ENCODE assay signal across 1 cellular context in the genomic region with DNA sequence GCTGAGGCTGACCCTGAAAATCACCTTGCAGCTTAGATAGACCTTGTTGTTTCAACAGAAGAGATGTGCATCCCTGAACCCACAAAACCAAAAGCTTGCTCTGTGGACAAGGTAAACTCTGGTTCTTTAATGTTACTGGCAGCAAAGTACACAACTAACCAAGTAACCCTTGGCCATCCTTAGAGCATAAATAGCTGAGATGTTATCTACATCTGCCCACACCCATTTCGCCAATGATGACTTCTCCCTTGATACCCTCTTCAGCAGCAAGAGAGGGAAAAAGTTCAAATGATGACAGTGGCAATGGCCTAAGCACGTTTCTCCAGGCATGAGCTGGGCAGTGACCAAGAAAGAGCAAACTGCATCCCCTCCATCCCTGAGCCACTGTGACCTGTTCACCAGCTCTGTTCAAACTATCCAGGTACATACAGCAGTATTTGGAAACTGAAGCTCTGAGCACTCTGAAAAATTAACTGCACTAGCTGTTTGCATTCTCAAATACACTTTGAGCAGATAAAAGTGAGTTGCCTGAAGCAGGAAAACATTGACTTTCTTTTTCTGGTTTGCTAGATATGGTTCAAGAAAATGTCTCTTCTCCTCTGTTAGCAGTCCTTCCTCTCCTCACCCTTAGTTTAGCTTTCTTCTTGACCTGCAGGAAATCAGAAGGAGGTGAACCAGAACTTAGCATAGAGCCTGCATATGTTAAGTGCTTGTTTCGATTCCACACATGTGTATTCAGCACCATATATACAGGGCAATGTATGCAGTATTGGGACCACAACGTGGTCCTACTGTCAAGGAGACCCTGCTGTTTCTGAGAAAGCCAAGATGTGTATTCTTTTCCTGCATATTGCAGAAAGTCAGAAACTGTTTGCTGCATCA.
TF ChIP-seq lines count a peak whose summit lies in the region.

No MANE protein-coding gene starts in this region.

TF ChIP-seq in GM23338, 12 proteins besides CTCF, POLR2A, EP300 and RAD21:
- TF ChIP-seq, protein P1, sequence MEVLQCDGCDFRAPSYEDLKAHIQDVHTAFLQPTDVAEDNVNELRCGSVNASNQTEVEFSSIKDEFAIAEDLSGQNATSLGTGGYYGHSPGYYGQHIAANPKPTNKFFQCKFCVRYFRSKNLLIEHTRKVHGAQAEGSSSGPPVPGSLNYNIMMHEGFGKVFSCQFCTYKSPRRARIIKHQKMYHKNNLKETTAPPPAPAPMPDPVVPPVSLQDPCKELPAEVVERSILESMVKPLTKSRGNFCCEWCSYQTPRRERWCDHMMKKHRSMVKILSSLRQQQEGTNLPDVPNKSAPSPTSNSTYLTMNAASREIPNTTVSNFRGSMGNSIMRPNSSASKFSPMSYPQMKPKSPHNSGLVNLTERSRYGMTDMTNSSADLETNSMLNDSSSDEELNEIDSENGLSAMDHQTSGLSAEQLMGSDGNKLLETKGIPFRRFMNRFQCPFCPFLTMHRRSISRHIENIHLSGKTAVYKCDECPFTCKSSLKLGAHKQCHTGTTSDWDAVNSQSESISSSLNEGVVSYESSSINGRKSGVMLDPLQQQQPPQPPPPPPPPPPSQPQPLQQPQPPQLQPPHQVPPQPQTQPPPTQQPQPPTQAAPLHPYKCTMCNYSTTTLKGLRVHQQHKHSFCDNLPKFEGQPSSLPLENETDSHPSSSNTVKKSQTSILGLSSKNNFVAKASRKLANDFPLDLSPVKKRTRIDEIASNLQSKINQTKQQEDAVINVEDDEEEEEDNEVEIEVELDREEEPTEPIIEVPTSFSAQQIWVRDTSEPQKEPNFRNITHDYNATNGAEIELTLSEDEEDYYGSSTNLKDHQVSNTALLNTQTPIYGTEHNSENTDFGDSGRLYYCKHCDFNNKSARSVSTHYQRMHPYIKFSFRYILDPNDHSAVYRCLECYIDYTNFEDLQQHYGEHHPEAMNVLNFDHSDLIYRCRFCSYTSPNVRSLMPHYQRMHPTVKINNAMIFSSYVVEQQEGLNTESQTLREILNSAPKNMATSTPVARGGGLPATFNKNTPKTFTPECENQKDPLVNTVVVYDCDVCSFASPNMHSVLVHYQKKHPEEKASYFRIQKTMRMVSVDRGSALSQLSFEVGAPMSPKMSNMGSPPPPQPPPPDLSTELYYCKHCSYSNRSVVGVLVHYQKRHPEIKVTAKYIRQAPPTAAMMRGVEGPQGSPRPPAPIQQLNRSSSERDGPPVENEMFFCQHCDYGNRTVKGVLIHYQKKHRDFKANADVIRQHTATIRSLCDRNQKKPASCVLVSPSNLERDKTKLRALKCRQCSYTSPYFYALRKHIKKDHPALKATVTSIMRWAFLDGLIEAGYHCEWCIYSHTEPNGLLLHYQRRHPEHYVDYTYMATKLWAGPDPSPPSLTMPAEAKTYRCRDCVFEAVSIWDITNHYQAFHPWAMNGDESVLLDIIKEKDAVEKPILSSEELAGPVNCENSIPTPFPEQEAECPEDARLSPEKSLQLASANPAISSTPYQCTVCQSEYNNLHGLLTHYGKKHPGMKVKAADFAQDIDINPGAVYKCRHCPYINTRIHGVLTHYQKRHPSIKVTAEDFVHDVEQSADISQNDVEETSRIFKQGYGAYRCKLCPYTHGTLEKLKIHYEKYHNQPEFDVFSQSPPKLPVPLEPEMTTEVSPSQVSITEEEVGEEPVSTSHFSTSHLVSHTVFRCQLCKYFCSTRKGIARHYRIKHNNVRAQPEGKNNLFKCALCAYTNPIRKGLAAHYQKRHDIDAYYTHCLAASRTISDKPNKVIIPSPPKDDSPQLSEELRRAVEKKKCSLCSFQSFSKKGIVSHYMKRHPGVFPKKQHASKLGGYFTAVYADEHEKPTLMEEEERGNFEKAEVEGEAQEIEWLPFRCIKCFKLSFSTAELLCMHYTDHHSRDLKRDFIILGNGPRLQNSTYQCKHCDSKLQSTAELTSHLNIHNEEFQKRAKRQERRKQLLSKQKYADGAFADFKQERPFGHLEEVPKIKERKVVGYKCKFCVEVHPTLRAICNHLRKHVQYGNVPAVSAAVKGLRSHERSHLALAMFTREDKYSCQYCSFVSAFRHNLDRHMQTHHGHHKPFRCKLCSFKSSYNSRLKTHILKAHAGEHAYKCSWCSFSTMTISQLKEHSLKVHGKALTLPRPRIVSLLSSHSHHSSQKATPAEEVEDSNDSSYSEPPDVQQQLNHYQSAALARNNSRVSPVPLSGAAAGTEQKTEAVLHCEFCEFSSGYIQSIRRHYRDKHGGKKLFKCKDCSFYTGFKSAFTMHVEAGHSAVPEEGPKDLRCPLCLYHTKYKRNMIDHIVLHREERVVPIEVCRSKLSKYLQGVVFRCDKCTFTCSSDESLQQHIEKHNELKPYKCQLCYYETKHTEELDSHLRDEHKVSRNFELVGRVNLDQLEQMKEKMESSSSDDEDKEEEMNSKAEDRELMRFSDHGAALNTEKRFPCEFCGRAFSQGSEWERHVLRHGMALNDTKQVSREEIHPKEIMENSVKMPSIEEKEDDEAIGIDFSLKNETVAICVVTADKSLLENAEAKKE (CRISPR knock-in tag; IDR thresholded peaks at IDR 0.05) = no peak
- TF ChIP-seq ZNF114 (CRISPR knock-in tag; IDR thresholded peaks at IDR 0.05) (no peak), EZH2 (IDR thresholded peaks at IDR 0.05; ENCODE audit: low read depth, unreplicated experiment) (no peak), STAT1 (IDR thresholded peaks at IDR 0.05; ENCODE audit: unreplicated experiment) (no peak), EZH2phosphoT487 (IDR thresholded peaks at IDR 0.05; ENCODE audit: unreplicated experiment) (no peak), JUNB (IDR thresholded peaks at IDR 0.05; ENCODE audit: unreplicated experiment) (no peak), CREB1 (CRISPR knock-in tag; IDR thresholded peaks at IDR 0.05; ENCODE audit: low read depth) (no peak), ZNF331 (CRISPR knock-in tag; IDR thresholded peaks at IDR 0.05; ENCODE audit: low read depth) (no peak), POLR2AphosphoS5 (IDR thresholded peaks at IDR 0.05; ENCODE audit: low read depth) (no peak), NANOG (IDR thresholded peaks at IDR 0.05; ENCODE audit: borderline replicate concordance) (no peak)
- TF ChIP-seq, protein P2, sequence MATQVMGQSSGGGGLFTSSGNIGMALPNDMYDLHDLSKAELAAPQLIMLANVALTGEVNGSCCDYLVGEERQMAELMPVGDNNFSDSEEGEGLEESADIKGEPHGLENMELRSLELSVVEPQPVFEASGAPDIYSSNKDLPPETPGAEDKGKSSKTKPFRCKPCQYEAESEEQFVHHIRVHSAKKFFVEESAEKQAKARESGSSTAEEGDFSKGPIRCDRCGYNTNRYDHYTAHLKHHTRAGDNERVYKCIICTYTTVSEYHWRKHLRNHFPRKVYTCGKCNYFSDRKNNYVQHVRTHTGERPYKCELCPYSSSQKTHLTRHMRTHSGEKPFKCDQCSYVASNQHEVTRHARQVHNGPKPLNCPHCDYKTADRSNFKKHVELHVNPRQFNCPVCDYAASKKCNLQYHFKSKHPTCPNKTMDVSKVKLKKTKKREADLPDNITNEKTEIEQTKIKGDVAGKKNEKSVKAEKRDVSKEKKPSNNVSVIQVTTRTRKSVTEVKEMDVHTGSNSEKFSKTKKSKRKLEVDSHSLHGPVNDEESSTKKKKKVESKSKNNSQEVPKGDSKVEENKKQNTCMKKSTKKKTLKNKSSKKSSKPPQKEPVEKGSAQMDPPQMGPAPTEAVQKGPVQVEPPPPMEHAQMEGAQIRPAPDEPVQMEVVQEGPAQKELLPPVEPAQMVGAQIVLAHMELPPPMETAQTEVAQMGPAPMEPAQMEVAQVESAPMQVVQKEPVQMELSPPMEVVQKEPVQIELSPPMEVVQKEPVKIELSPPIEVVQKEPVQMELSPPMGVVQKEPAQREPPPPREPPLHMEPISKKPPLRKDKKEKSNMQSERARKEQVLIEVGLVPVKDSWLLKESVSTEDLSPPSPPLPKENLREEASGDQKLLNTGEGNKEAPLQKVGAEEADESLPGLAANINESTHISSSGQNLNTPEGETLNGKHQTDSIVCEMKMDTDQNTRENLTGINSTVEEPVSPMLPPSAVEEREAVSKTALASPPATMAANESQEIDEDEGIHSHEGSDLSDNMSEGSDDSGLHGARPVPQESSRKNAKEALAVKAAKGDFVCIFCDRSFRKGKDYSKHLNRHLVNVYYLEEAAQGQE (IDR thresholded peaks at IDR 0.05; ENCODE audit: unreplicated experiment) = no peak
- TF ChIP-seq, protein P3, sequence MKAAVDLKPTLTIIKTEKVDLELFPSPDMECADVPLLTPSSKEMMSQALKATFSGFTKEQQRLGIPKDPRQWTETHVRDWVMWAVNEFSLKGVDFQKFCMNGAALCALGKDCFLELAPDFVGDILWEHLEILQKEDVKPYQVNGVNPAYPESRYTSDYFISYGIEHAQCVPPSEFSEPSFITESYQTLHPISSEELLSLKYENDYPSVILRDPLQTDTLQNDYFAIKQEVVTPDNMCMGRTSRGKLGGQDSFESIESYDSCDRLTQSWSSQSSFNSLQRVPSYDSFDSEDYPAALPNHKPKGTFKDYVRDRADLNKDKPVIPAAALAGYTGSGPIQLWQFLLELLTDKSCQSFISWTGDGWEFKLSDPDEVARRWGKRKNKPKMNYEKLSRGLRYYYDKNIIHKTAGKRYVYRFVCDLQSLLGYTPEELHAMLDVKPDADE (IDR thresholded peaks at IDR 0.05) = no peak
